2 cellular contexts compared by ENCODE assay signal in genomic region chr11:116485425-116485824, GRCh38.
A peak's percentile ranks its signal among the peaks of the same experiment; 100 is the strongest.
TF ChIP-seq lines count a peak whose summit lies in the region.

No MANE protein-coding gene starts in this region.

TF ChIP-seq in HEK293, 187 proteins besides CTCF, POLR2A, EP300 and RAD21 (continued from another document):
- TF ChIP-seq PRDM6 (tag by site-specific recombination; IDR thresholded peaks at IDR 0.05) (no peak), EGR2 (tag by site-specific recombination; IDR thresholded peaks at IDR 0.05; ENCODE audit: low read depth) (peak; percentile 35; the same call in 1 of the 2 replicates), ZNF529 (tag by site-specific recombination; IDR thresholded peaks at IDR 0.05; ENCODE audit: insufficient replicate concordance) (no peak), BCL6B (tag by site-specific recombination; IDR thresholded peaks at IDR 0.05) (no peak), ZNF404 (tag by site-specific recombination; IDR thresholded peaks at IDR 0.05) (no peak), GLI2 (tag by site-specific recombination; IDR thresholded peaks at IDR 0.05; ENCODE audit: borderline replicate concordance, low read depth) (no peak), ZNF677 (tag by site-specific recombination; IDR thresholded peaks at IDR 0.05) (no peak), MEIS1 (CRISPR knock-in tag; IDR thresholded peaks at IDR 0.05; ENCODE audit: borderline replicate concordance) (no peak), ZNF221 (tag by site-specific recombination; IDR thresholded peaks at IDR 0.05; ENCODE audit: borderline replicate concordance) (no peak), KLF10 (tag by site-specific recombination; IDR thresholded peaks at IDR 0.05) (no peak), ZNF768 (tag by site-specific recombination; IDR thresholded peaks at IDR 0.05) (no peak), ZFHX2 (tag by site-specific recombination; conservative IDR thresholded peaks at IDR 0.05) (0 out of 2 replicates have a peak, but pooled peaks have one; percentile 30), ZSCAN30 (tag by site-specific recombination; IDR thresholded peaks at IDR 0.05) (no peak)

TF ChIP-seq in HepG2, 621 proteins besides CTCF, POLR2A, EP300 and RAD21 (continued from another document):
- TF ChIP-seq THAP11 (CRISPR knock-in tag; IDR thresholded peaks at IDR 0.05) (0 out of 2 replicates have a peak, but pooled peaks have one; percentile 15), GATAD2A (CRISPR knock-in tag; IDR thresholded peaks at IDR 0.05) (peak; percentile 52; the same call in 1 of the 2 replicates), ZBTB46 (CRISPR knock-in tag; IDR thresholded peaks at IDR 0.05; ENCODE audit: borderline replicate concordance) (no peak), ZNF605 (CRISPR knock-in tag; IDR thresholded peaks at IDR 0.05) (no peak), HNF4A (CRISPR knock-in tag; IDR thresholded peaks at IDR 0.05) (peak; percentile 25; the same call in 1 of the 2 replicates), ZSCAN30 (CRISPR knock-in tag; IDR thresholded peaks at IDR 0.05) (no peak), MYPOP (CRISPR knock-in tag; IDR thresholded peaks at IDR 0.05) (no peak), SMC3 (IDR thresholded peaks at IDR 0.05; ENCODE audit: low read length) (peak; percentile 42; the same call in 1 of the 2 replicates), NKX3-1 (CRISPR knock-in tag; IDR thresholded peaks at IDR 0.05) (no peak), CEBPG (CRISPR knock-in tag; IDR thresholded peaks at IDR 0.05) (peak; percentile 92), FOXA1 (IDR thresholded peaks at IDR 0.05) (no peak), FOXA1 (CRISPR knock-in tag; IDR thresholded peaks at IDR 0.05) (peak; percentile 46; the same call in 1 of the 2 replicates), RFXANK (CRISPR knock-in tag; IDR thresholded peaks at IDR 0.05) (no peak), ZNF12 (CRISPR knock-in tag; IDR thresholded peaks at IDR 0.05) (no peak), ZNF337 (CRISPR knock-in tag; IDR thresholded peaks at IDR 0.05; ENCODE audit: borderline replicate concordance, low read depth) (no peak)
